ENCODE assay signal across 10 cellular contexts in genomic region chr11:36703055-36703404, GRCh38.
DNase-seq lines count a peak whose midpoint lies in the region; ATAC-seq lines count a peak whose summit lies in the region.
"Had no signal": no experiment of that assay in that cellular context is flagged by ENCODE, and none has a peak within 500 bp of the region (broad histone marks: within the 10 kb centered on the region; RNA-seq: fewer than 3 reads in every experiment).

No MANE protein-coding gene starts in this region.

- peak overlapping the region; percentile 8; the same call in 1 of the 2 replicates for H3K4me3 ChIP-seq in SK-N-MC
- H3K4me3 ChIP-seq: adrenal gland had no signal

- ATAC-seq in GM18499 (IDR thresholded peaks at IDR 0.05; ENCODE audit: insufficient read depth, unreplicated experiment) (peak; percentile 47), GM19463 (IDR thresholded peaks at IDR 0.05; ENCODE audit: unreplicated experiment) (peak; percentile 62), HG02970 (IDR thresholded peaks at IDR 0.05; ENCODE audit: low FRiP score, unreplicated experiment) (peak; percentile 17), GM21825 (IDR thresholded peaks at IDR 0.05; ENCODE audit: unreplicated experiment) (no peak)
- no peak for ATAC-seq in activated CD4-positive, CD25-positive, alpha-beta regulatory T cell treated with anti-CD3 and anti-CD28 coated beads, Interleukin-2, amount 50 U/mL, for 24 hours

- H3K27ac ChIP-seq in SK-N-MC: no peak overlapping the region
- H3K27ac ChIP-seq: adrenal gland had no signal

- H3K9ac ChIP-seq in SK-N-MC (ENCODE audit: insufficient read length): no peak overlapping the region

- H3K9me3 ChIP-seq in SK-N-MC (ENCODE audit: low read depth, low read length): no peaks in the 10 kb centered on the region
- H3K9me3 ChIP-seq: adrenal gland had no signal

- DNase-seq in SK-N-MC (ENCODE audit: low read depth, low spot score) (no peak), NCI-H1436 treated with DMSO at 0.1 percent for 48 hours (lab: John Stamatoyannopoulos, UW) (no peak), superior temporal gyrus (ENCODE audit: extremely low spot score) (no peak)
- DNase-seq: activated CD4-positive, alpha-beta T cell treated with anti-CD3 and anti-CD28 coated beads for 48 hours had no signal

- no peaks in the 10 kb centered on the region for H3K36me3 ChIP-seq in SK-N-MC (ENCODE audit: insufficient read depth, low read length)
- H3K36me3 ChIP-seq: adrenal gland had no signal

Comparison
In these comparisons a context has a peak if more than half of its experiments do, and no peak if none do; other contexts are left out.
1. ATAC-seq: peak in GM18499 (single experiment), GM19463 (single experiment) and HG02970 (single experiment); none in GM21825 (single experiment) and activated CD4-positive, CD25-positive, alpha-beta regulatory T cell treated with anti-CD3 and anti-CD28 coated beads, Interleukin-2, amount 50 U/mL, for 24 hours (0 of 2).